ENCODE assay signal across 18 cellular contexts in the genomic region with DNA sequence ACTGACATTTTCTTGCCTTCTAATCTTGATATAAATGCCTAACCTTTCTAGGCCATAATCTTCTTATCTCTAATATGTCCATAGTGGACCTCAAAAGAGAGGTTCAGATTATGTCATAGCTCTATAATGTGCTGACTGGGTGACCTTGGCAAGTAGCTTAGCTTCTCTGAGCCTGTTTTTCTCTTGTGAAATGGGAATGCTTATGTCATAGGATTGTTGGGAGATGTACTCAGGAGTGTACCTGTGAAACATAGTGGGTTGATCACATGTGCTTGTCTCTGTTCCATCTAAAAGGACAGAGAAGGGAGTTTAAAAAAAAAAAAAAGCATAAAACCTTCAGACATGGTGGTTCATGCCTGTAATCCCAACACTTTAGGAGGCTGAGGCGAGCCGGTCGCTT. TPM values are rescaled to one million over a fixed set of nuclear protein-coding genes. Genes with fewer than 3 reads are reported as not detected.
DNase-seq lines count a peak whose midpoint lies in the region; ATAC-seq and TF ChIP-seq lines count a peak whose summit lies in the region.
"Had no signal": no experiment of that assay in that cellular context is flagged by ENCODE, and none has a peak within 500 bp of the region (broad histone marks: within the 10 kb centered on the region; RNA-seq: fewer than 3 reads in every experiment).

No MANE protein-coding gene starts in this region.

- H3K27ac Mint-ChIP-seq in natural killer cell = peak overlapping the region in 1 of 2 donors; percentile 86
- no peak overlapping the region for H3K27ac Mint-ChIP-seq in natural killer cell treated with Interleukin-12 subunit alpha and Interleukin-12 subunit beta and Interleukin-15 and Interleukin-18, amount 100 ng/mL, for 72 hours
- no peak overlapping the region for H3K27ac Mint-ChIP-seq in activated T-helper 1 cell treated with anti-CD3 and anti-CD28 coated beads, Interleukin-12 subunit alpha, Interleukin-12 subunit beta, Interleukin-2, Interleukin-4 antibody, amounts not matched to agents 30 ng/mL and 10 ng/mL and 1 ng/mL, durations not matched to agents 14 hours and 24 hours and 36 hours
- H3K27ac Mint-ChIP-seq in glutamatergic neuron (ENCODE audit: unreplicated experiment) = peak overlapping the region; percentile 15
- H3K27ac Mint-ChIP-seq in type B pancreatic cell = peak overlapping the region; percentile 41

- H3K27me3 ChIP-seq in upper lobe of right lung = no peaks in the 10 kb centered on the region

- H3K27ac ChIP-seq in upper lobe of right lung = no peak overlapping the region
- H3K27ac ChIP-seq: coronary artery, epithelial cell of prostate had no signal

- H3K27me3 Mint-ChIP-seq in natural killer cell (ENCODE audit: low read depth in 2 of 2) (peaks cover 0 to 4% of the 10 kb centered on the region in 2 donors), glutamatergic neuron (ENCODE audit: unreplicated experiment) (peaks cover 3% of the 10 kb centered on the region), type B pancreatic cell (peaks cover 5% of the 10 kb centered on the region)
- H3K27me3 Mint-ChIP-seq in natural killer cell treated with Interleukin-12 subunit alpha and Interleukin-12 subunit beta and Interleukin-15 and Interleukin-18, amount 100 ng/mL, for 72 hours = no peaks in the 10 kb centered on the region
- peaks cover 4% of the 10 kb centered on the region for H3K27me3 Mint-ChIP-seq in activated T-helper 1 cell treated with anti-CD3 and anti-CD28 coated beads, Interleukin-12 subunit alpha, Interleukin-12 subunit beta, Interleukin-2, Interleukin-4 antibody, amounts not matched to agents 30 ng/mL and 10 ng/mL and 1 ng/mL, durations not matched to agents 14 hours and 24 hours and 36 hours (ENCODE audit: insufficient read depth)

- ATAC-seq in natural killer cell = no peak
- no peak for ATAC-seq in natural killer cell treated with Interleukin-12 subunit alpha and Interleukin-12 subunit beta and Interleukin-15 and Interleukin-18, amount 100 ng/mL, for 72 hours
- no peak for ATAC-seq in upper lobe of right lung
- ATAC-seq: naive thymus-derived CD8-positive, alpha-beta T cell; SK-N-SH treated with all-trans-retinoic acid at 6 μM for 48 hours had no signal

- no peaks in the 10 kb centered on the region for H3K36me3 Mint-ChIP-seq in natural killer cell
- no peaks in the 10 kb centered on the region for H3K36me3 Mint-ChIP-seq in natural killer cell treated with Interleukin-12 subunit alpha and Interleukin-12 subunit beta and Interleukin-15 and Interleukin-18, amount 100 ng/mL, for 72 hours
- H3K36me3 Mint-ChIP-seq in activated T-helper 1 cell treated with anti-CD3 and anti-CD28 coated beads, Interleukin-12 subunit alpha, Interleukin-12 subunit beta, Interleukin-2, Interleukin-4 antibody, amounts not matched to agents 30 ng/mL and 10 ng/mL and 1 ng/mL, durations not matched to agents 14 hours and 24 hours and 36 hours (ENCODE audit: low read depth) = peaks cover 18% of the 10 kb centered on the region
- no peaks in the 10 kb centered on the region for H3K36me3 Mint-ChIP-seq in glutamatergic neuron (ENCODE audit: unreplicated experiment)
- peaks cover 4% of the 10 kb centered on the region for H3K36me3 Mint-ChIP-seq in type B pancreatic cell

- H3K9me3 ChIP-seq in upper lobe of right lung = no peaks in the 10 kb centered on the region

- H3K9me3 Mint-ChIP-seq in natural killer cell (no peaks in the 10 kb centered on the region), glutamatergic neuron (ENCODE audit: unreplicated experiment) (peaks cover 5% of the 10 kb centered on the region), type B pancreatic cell (no peaks in the 10 kb centered on the region)
- no peaks in the 10 kb centered on the region for H3K9me3 Mint-ChIP-seq in natural killer cell treated with Interleukin-12 subunit alpha and Interleukin-12 subunit beta and Interleukin-15 and Interleukin-18, amount 100 ng/mL, for 72 hours
- H3K9me3 Mint-ChIP-seq in activated T-helper 1 cell treated with anti-CD3 and anti-CD28 coated beads, Interleukin-12 subunit alpha, Interleukin-12 subunit beta, Interleukin-2, Interleukin-4 antibody, amounts not matched to agents 30 ng/mL and 10 ng/mL and 1 ng/mL, durations not matched to agents 14 hours and 24 hours and 36 hours = no peaks in the 10 kb centered on the region
- H3K9me3 Mint-ChIP-seq: naive thymus-derived CD8-positive, alpha-beta T cell had no signal

- TF ChIP-seq CTCF in natural killer cell (IDR thresholded peaks at IDR 0.05) = no peak
- TF ChIP-seq CTCF in glutamatergic neuron (IDR thresholded peaks at IDR 0.05; ENCODE audit: partially characterized antibody, unreplicated experiment) = no peak
- no peak for TF ChIP-seq CTCF in type B pancreatic cell (conservative IDR thresholded peaks at IDR 0.05)
- TF ChIP-seq CTCF in upper lobe of right lung (IDR thresholded peaks at IDR 0.05) = no peak

- no peak overlapping the region for H3K4me3 ChIP-seq in upper lobe of right lung
- H3K4me3 ChIP-seq: coronary artery had no signal

- no peak for DNase-seq in natural killer cell
- no peak for DNase-seq in natural killer cell treated with Interleukin-12 subunit alpha and Interleukin-12 subunit beta and Interleukin-15 and Interleukin-18, amount 100 ng/mL, for 72 hours (ENCODE audit: low spot score)
- no peak for DNase-seq in activated T-helper 1 cell treated with anti-CD3 and anti-CD28 coated beads, Interleukin-12 subunit alpha, Interleukin-12 subunit beta, Interleukin-2, Interleukin-4 antibody, amounts not matched to agents 30 ng/mL and 10 ng/mL and 1 ng/mL, durations not matched to agents 14 hours and 24 hours and 36 hours (ENCODE audit: low spot score)
- DNase-seq in glutamatergic neuron = no peak
- no peak for DNase-seq in type B pancreatic cell (ENCODE audit: extremely low spot score, unreplicated experiment)
- DNase-seq in NK-92 (lab: John Stamatoyannopoulos, UW; ENCODE audit: unreplicated experiment) = no peak
- DNase-seq in occipital lobe (lab: John Stamatoyannopoulos, UW) = no peak
- DNase-seq in upper lobe of right lung = no peak
- DNase-seq: activated CD4-positive, alpha-beta T cell treated with anti-CD3 and anti-CD28 coated beads, Interleukin-2, amount 50 U/mL, for 48 hours; anterior cingulate cortex; HCEC 1CT; mammary epithelial cell; naive thymus-derived CD8-positive, alpha-beta T cell; NCI-H2029 treated with DMSO at 0.1 percent for 48 hours; NCI-H510A had no signal

- H3K4me1 Mint-ChIP-seq in natural killer cell (peaks cover 30 to 59% of the 10 kb centered on the region in 2 donors), glutamatergic neuron (ENCODE audit: low read depth, unreplicated experiment) (peaks cover 34% of the 10 kb centered on the region), type B pancreatic cell (ENCODE audit: unreplicated experiment) (peaks cover 9% of the 10 kb centered on the region)
- H3K4me1 Mint-ChIP-seq in natural killer cell treated with Interleukin-12 subunit alpha and Interleukin-12 subunit beta and Interleukin-15 and Interleukin-18, amount 100 ng/mL, for 72 hours (ENCODE audit: low read depth in 2 of 2) = peaks cover 25 to 39% of the 10 kb centered on the region in 2 donors
- peaks cover 62% of the 10 kb centered on the region for H3K4me1 Mint-ChIP-seq in activated T-helper 1 cell treated with anti-CD3 and anti-CD28 coated beads, Interleukin-12 subunit alpha, Interleukin-12 subunit beta, Interleukin-2, Interleukin-4 antibody, amounts not matched to agents 30 ng/mL and 10 ng/mL and 1 ng/mL, durations not matched to agents 14 hours and 24 hours and 36 hours (ENCODE audit: low read depth)

- H3K4me1 ChIP-seq in upper lobe of right lung = peaks cover 19% of the 10 kb centered on the region

- intact Hi-C loops in natural killer cell (cut with micrococcal nuclease) (no loop called here), upper lobe of right lung (cut with DNase I) (no loop called here)
- intact Hi-C loops in activated T-helper 1 cell treated with anti-CD3 and anti-CD28 coated beads, Interleukin-12 subunit alpha, Interleukin-12 subunit beta, Interleukin-2, Interleukin-4 antibody, amounts not matched to agents 30 ng/mL and 10 ng/mL and 1 ng/mL, durations not matched to agents 14 hours and 24 hours and 36 hours (cut with micrococcal nuclease) = loop anchor here (5.0 kb wide), 2 partner anchors 197 to 838 kb away; a partner anchor contains a TSS

- H3K36me3 ChIP-seq in upper lobe of right lung = no peaks in the 10 kb centered on the region

- H3K4me3 Mint-ChIP-seq in natural killer cell (peak overlapping the region; percentile 45), glutamatergic neuron (ENCODE audit: unreplicated experiment) (peak overlapping the region; percentile 38), type B pancreatic cell (peak overlapping the region; percentile 69)
- H3K4me3 Mint-ChIP-seq in natural killer cell treated with Interleukin-12 subunit alpha and Interleukin-12 subunit beta and Interleukin-15 and Interleukin-18, amount 100 ng/mL, for 72 hours = no peak overlapping the region
- peak overlapping the region; percentile 46 for H3K4me3 Mint-ChIP-seq in activated T-helper 1 cell treated with anti-CD3 and anti-CD28 coated beads, Interleukin-12 subunit alpha, Interleukin-12 subunit beta, Interleukin-2, Interleukin-4 antibody, amounts not matched to agents 30 ng/mL and 10 ng/mL and 1 ng/mL, durations not matched to agents 14 hours and 24 hours and 36 hours

RNA-seq across cellular contexts. Expression of a gene that starts 2.4 kb away (rescaled TPM):
- 10 to 100 TPM; 19.8 to 23.5 (median 22.3) TPM for total RNA-seq in natural killer cell
- 10 to 100 TPM; 11.3 to 18.2 TPM for total RNA-seq in natural killer cell treated with Interleukin-12 subunit alpha and Interleukin-12 subunit beta and Interleukin-15 and Interleukin-18, amount 100 ng/mL, for 72 hours
- total RNA-seq in activated T-helper 1 cell treated with anti-CD3 and anti-CD28 coated beads, Interleukin-12 subunit alpha, Interleukin-12 subunit beta, Interleukin-2, Interleukin-4 antibody, amounts not matched to agents 30 ng/mL and 10 ng/mL and 1 ng/mL, durations not matched to agents 14 hours and 24 hours and 36 hours = 13.8 and 15.2 TPM in 2 replicates
- 23.2 TPM for total RNA-seq in glutamatergic neuron (ENCODE audit: unreplicated experiment)
- total RNA-seq in type B pancreatic cell (ENCODE audit: low replicate concordance) = 19.1 and 19.3 TPM in 2 replicates
- total RNA-seq in occipital lobe = 16.1 TPM
- 13.8 TPM for total RNA-seq in upper lobe of right lung

RNA-seq across cellular contexts. Expression of a gene that starts 17.0 kb away (rescaled TPM):
- total RNA-seq in natural killer cell (1 to 10 TPM in 2 of 3 donors, under 1 TPM in 1; 0.60 to 2.4 (median 1.2) TPM), glutamatergic neuron (ENCODE audit: unreplicated experiment) (140 TPM), type B pancreatic cell (ENCODE audit: low replicate concordance) (6.4 and 9.2 TPM in 2 replicates), occipital lobe (9.2 TPM), upper lobe of right lung (39.2 TPM)
- total RNA-seq in natural killer cell treated with Interleukin-12 subunit alpha and Interleukin-12 subunit beta and Interleukin-15 and Interleukin-18, amount 100 ng/mL, for 72 hours = 1 to 10 TPM; 3.3 to 4.2 TPM
- total RNA-seq in activated T-helper 1 cell treated with anti-CD3 and anti-CD28 coated beads, Interleukin-12 subunit alpha, Interleukin-12 subunit beta, Interleukin-2, Interleukin-4 antibody, amounts not matched to agents 30 ng/mL and 10 ng/mL and 1 ng/mL, durations not matched to agents 14 hours and 24 hours and 36 hours = 10.1 and 12.9 TPM in 2 replicates

Comparison
In these comparisons a context has a peak if more than half of its experiments do, and no peak if none do; other contexts are left out.
1. H3K27ac Mint-ChIP-seq: peak in glutamatergic neuron (single experiment) and type B pancreatic cell (single experiment); none in natural killer cell treated with Interleukin-12 subunit alpha and Interleukin-12 subunit beta and Interleukin-15 and Interleukin-18, amount 100 ng/mL, for 72 hours (0 of 2) and activated T-helper 1 cell treated with anti-CD3 and anti-CD28 coated beads, Interleukin-12 subunit alpha, Interleukin-12 subunit beta, Interleukin-2, Interleukin-4 antibody, amounts not matched to agents 30 ng/mL and 10 ng/mL and 1 ng/mL, durations not matched to agents 14 hours and 24 hours and 36 hours (single experiment).